Comparison of ENCODE assay signal across 15 cellular contexts in the genomic region with DNA sequence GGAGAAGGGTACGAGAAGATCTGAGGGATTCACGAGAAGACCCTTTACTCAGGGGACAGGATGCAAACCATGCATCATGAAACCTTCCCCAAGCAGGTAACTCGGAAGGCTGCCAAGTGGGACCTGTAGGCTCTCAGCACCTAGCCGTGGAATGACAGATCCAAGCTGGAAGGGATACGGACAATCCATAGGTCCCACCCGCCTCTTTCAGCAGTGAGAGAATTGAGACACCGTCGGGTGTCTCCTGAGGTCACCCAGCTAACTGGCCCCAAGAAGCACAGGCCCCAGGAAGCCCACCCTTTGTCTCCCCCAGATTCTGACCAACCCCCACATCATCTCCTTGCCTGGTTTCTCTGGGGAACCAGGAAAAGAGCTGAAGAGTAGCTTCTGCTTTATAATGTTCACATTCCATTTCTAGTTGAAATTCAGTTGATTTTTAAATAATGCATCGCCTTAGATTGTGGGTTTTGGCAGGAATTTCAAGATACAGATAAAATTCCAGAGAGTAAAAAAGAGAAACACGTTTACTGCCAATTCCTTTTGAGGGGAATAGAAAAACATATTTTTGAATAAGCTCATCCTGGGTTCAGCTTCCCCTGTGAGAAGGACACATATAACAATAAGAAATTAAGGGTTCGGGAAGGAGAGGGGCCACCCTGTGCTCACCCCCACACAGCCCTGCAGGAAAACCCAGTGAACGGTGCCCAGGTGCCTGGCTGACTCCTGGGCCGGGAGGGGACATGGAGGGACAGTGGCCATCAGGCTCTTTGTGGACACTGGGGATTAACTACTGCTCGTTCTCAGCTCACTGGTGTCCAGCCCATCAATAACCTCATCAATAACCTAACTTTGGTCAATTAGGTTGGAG.
"Had no signal": no experiment of that assay in that cellular context is flagged by ENCODE, and none has a peak within 500 bp of the region (broad histone marks: within the 10 kb centered on the region; RNA-seq: fewer than 3 reads in every experiment).

No MANE protein-coding gene starts in this region.

- H3K36me3 ChIP-seq: sigmoid colon, spleen had no signal

- H3K4me3 ChIP-seq: lung had no signal

- FAIRE-seq: bronchial epithelial cell, islet of Langerhans had no signal

- H3K27ac ChIP-seq: parathyroid adenoma, spleen, testis had no signal

- H3K9me3 ChIP-seq: sigmoid colon, spleen, testis had no signal

- H3K27me3 ChIP-seq: testis had no signal

- DNase-seq: activated CD4-positive, alpha-beta T cell treated with anti-CD3 and anti-CD28 coated beads, Interleukin-2, amount 10 ng/mL, durations not matched to agents 7 days and 5 days; activated CD8-positive, alpha-beta memory T cell treated with anti-CD3 and anti-CD28 coated beads, Interleukin-2, amount 50 U/mL, for 48 hours; activated CD8-positive, alpha-beta T cell treated with anti-CD3 and anti-CD28 coated beads, Interleukin-2, amount 10 ng/mL, durations not matched to agents 7 days and 5 days; activated naive CD8-positive, alpha-beta T cell treated with anti-CD3 and anti-CD28 coated beads, Interleukin-2, amount 10 ng/mL, durations not matched to agents 7 days and 5 days; activated T-cell treated with anti-CD3 and anti-CD28 coated beads, Interleukin-2, amount 50 U/mL, for 72 hours; cerebellar nuclear complex; effector CD8-positive, alpha-beta T cell; sigmoid colon; spleen; stimulated activated CD4-positive, alpha-beta T cell treated with anti-CD3 and anti-CD28 coated beads, Interleukin-4, amount 100 ng/mL, for 4 hours; testis had no signal

- H3K79me2 ChIP-seq: parathyroid adenoma had no signal

- H3K9ac ChIP-seq: parathyroid adenoma had no signal
